ENCODE assay signal across 9 cellular contexts in the genomic region with DNA sequence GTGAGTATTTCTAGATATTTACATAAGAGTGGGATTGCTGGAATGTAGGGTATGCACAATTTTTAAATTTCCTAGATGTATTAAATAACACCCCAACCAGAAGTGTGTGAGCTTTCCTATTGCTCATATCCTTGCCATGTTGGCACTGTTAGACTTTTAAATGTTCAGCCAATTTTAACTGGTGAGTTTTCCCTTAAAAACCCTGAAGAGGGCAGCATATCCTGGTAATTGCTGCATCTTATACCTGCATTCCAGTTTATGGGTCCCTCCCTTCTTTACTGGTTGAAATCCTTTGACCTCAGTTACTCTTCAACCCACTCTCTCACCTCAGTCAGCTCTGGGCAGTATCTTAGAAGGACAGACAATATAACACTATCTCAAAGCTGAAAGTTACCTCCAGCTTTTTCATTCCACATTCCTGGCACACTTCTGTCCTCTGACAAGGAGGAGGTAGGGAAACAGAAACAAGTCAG.
A peak's percentile ranks its signal among the peaks of the same experiment; 100 is the strongest.
DNase-seq lines count a peak whose midpoint lies in the region; ATAC-seq, FAIRE-seq and TF ChIP-seq lines count a peak whose summit lies in the region.
"Had no signal": no experiment of that assay in that cellular context is flagged by ENCODE, and none has a peak within 500 bp of the region (broad histone marks: within the 10 kb centered on the region; RNA-seq: fewer than 3 reads in every experiment).

No MANE protein-coding gene starts in this region.

- H3K9me3 Mint-ChIP-seq in CD4-positive, alpha-beta memory T cell: peaks cover 0 to 3% (median 0%) of the 10 kb centered on the region in 8 donors

- H3K27me3 ChIP-seq in CD4-positive, alpha-beta memory T cell (ENCODE audit: insufficient read depth, low read length): no peaks in the 10 kb centered on the region

- DNase-seq in DMS 273 (lab: John Stamatoyannopoulos, UW; ENCODE audit: unreplicated experiment): peak; percentile 38
- DNase-seq in DMS 273 treated with DMSO at 0.1 percent for 48 hours (lab: John Stamatoyannopoulos, UW): no peak
- DNase-seq in NCI-H446 treated with DMSO at 0.1 percent for 48 hours (lab: John Stamatoyannopoulos, UW): peak; percentile 3
- no peak for DNase-seq in omental fat pad (ENCODE audit: low spot score)
- DNase-seq in CD4-positive, alpha-beta memory T cell: no peak
- no peak for DNase-seq in activated CD4-positive, alpha-beta T cell treated with anti-CD3 and anti-CD28 coated beads, Interleukin-2, amount 50 U/mL, for 4 hours

- H3K27ac Mint-ChIP-seq in CD4-positive, alpha-beta memory T cell: no peak overlapping the region

- peak; percentile 94 for ATAC-seq in omental fat pad (ENCODE audit: low FRiP score)
- ATAC-seq in HG02884 (IDR thresholded peaks at IDR 0.05; ENCODE audit: unreplicated experiment): no peak

- no peaks in the 10 kb centered on the region for H3K4me1 Mint-ChIP-seq in CD4-positive, alpha-beta memory T cell

- H3K4me3 Mint-ChIP-seq in CD4-positive, alpha-beta memory T cell: no peak overlapping the region

- CTCF ChIA-PET in CD4-positive, alpha-beta memory T cell (lab: Charles Lee; ENCODE audit: partially characterized antibody): interaction anchor here (0.6 kb wide), 1 partner anchor 556 kb away, joined by 3 read pairs; the partner anchor contains the start of gene SYT1

- no peaks in the 10 kb centered on the region for H3K27me3 Mint-ChIP-seq in CD4-positive, alpha-beta memory T cell

- TF ChIP-seq CTCF in omental fat pad (IDR thresholded peaks at IDR 0.05): peak in 1 of 3 donors; percentile 4

- no peak overlapping the region for H3K4me3 ChIP-seq in CD4-positive, alpha-beta memory T cell (ENCODE audit: low read length in 2 of 2)

- no peak overlapping the region for H3K27ac ChIP-seq in CD4-positive, alpha-beta memory T cell (ENCODE audit: low read depth, low read length)

- H3K36me3 ChIP-seq in CD4-positive, alpha-beta memory T cell (ENCODE audit: insufficient read depth, low read length): no peaks in the 10 kb centered on the region

- no peaks in the 10 kb centered on the region for H3K4me1 ChIP-seq in CD4-positive, alpha-beta memory T cell (ENCODE audit: insufficient read depth, low read length)

- H3K36me3 Mint-ChIP-seq in CD4-positive, alpha-beta memory T cell: no peaks in the 10 kb centered on the region

- intact Hi-C loops in CD4-positive, alpha-beta memory T cell (cut with micrococcal nuclease): no loop called here

- no peaks in the 10 kb centered on the region for H3K9me3 ChIP-seq in CD4-positive, alpha-beta memory T cell (ENCODE audit: control insufficient read depth in 1 of 2, low read length in 2 of 2)

- peak; percentile 54 for FAIRE-seq in endometrium (lab: Jason Lieb, UNC)
- FAIRE-seq: A204.1 had no signal

- POLR2A ChIA-PET in CD4-positive, alpha-beta memory T cell (lab: Charles Lee; ENCODE audit: partially characterized antibody): no interaction called here

Comparison
In these comparisons a context has a peak if more than half of its experiments do, and no peak if none do; other contexts are left out.
1. DNase-seq: peak in DMS 273 (single experiment) and NCI-H446 treated with DMSO at 0.1 percent for 48 hours (single experiment); none in DMS 273 treated with DMSO at 0.1 percent for 48 hours (single experiment), omental fat pad (single experiment), CD4-positive, alpha-beta memory T cell (0 of 5) and activated CD4-positive, alpha-beta T cell treated with anti-CD3 and anti-CD28 coated beads, Interleukin-2, amount 50 U/mL, for 4 hours (0 of 2).